Comparison of ENCODE assay signal across 8 cellular contexts in genomic region chr7:29091121-29091601, GRCh38. TPM values are rescaled to one million over a fixed set of nuclear protein-coding genes. Genes with fewer than 3 reads are reported as not detected.
A peak's percentile ranks its signal among the peaks of the same experiment; 100 is the strongest.
DNase-seq lines count a peak whose midpoint lies in the region; ATAC-seq and TF ChIP-seq lines count a peak whose summit lies in the region.

No MANE protein-coding gene starts in this region.

- no peaks in the 10 kb centered on the region for H3K36me3 ChIP-seq in body of pancreas (replicated peaks in 1 of 2; ENCODE audit: insufficient read depth in 1 of 2, low read depth in 2 of 2)
- no peaks in the 10 kb centered on the region for H3K36me3 ChIP-seq in naive thymus-derived CD4-positive, alpha-beta T cell (ENCODE audit: control insufficient read depth in 2 of 3, insufficient read depth in 3 of 3, low read length in 3 of 3)

- no peak overlapping the region for H3K4me3 ChIP-seq in body of pancreas
- H3K4me3 ChIP-seq in naive thymus-derived CD4-positive, alpha-beta T cell (ENCODE audit: low read length) = peak overlapping the region; percentile 30

- ATAC-seq in HG02623 (IDR thresholded peaks at IDR 0.05; ENCODE audit: unreplicated experiment) (peak; percentile 10), body of pancreas (peak; percentile 38), HG03439 (IDR thresholded peaks at IDR 0.05; ENCODE audit: unreplicated experiment) (no peak)
- no peak for ATAC-seq in naive thymus-derived CD4-positive, alpha-beta T cell

- peak overlapping the region in 5 of 9 donors; percentile 25 to 92 (median 75) for H3K27ac Mint-ChIP-seq in naive thymus-derived CD4-positive, alpha-beta T cell

- no peaks in the 10 kb centered on the region for H3K27me3 ChIP-seq in body of pancreas
- no peaks in the 10 kb centered on the region for H3K27me3 ChIP-seq in naive thymus-derived CD4-positive, alpha-beta T cell (ENCODE audit: control insufficient read depth in 2 of 2, insufficient read depth in 2 of 2, low read length in 2 of 2)

- POLR2A ChIA-PET in naive thymus-derived CD4-positive, alpha-beta T cell (lab: Charles Lee) = no interaction called here

- peaks cover 8 to 27% (median 17%) of the 10 kb centered on the region in 5 donors for H3K27me3 Mint-ChIP-seq in naive thymus-derived CD4-positive, alpha-beta T cell

- 49 to 66% methylated on average over 8 of the region's 8 CpGs for WGBS in body of pancreas, 2 donors

- intact Hi-C loops in body of pancreas (cut with DNase I) = no loop called here
- intact Hi-C loops in naive thymus-derived CD4-positive, alpha-beta T cell (cut with micrococcal nuclease) = no loop called here

- H3K9me3 Mint-ChIP-seq in naive thymus-derived CD4-positive, alpha-beta T cell = no peaks in the 10 kb centered on the region

- DNase-seq in ELF-1 (ENCODE audit: low read depth, low spot score) = peak; percentile 86
- no peak for DNase-seq in body of pancreas
- no peak for DNase-seq in naive thymus-derived CD4-positive, alpha-beta T cell
- DNase-seq in NCI-H510A treated with DMSO at 0.1 percent for 48 hours (lab: John Stamatoyannopoulos, UW) = no peak
- no peak for DNase-seq in DMS53 (lab: John Stamatoyannopoulos, UW)
- DNase-seq in inferior parietal cortex (ENCODE audit: extremely low spot score) = no peak

- no peaks in the 10 kb centered on the region for H3K36me3 Mint-ChIP-seq in naive thymus-derived CD4-positive, alpha-beta T cell

- no peaks in the 10 kb centered on the region for H3K9me3 ChIP-seq in body of pancreas
- H3K9me3 ChIP-seq in naive thymus-derived CD4-positive, alpha-beta T cell (ENCODE audit: control insufficient read depth in 2 of 3, low read length in 3 of 3) = no peaks in the 10 kb centered on the region

- no peak for TF ChIP-seq POLR2A in body of pancreas (IDR thresholded peaks at IDR 0.05)

- peak overlapping the region in 8 of 10 donors; percentile 15 to 91 (median 64) for H3K4me3 Mint-ChIP-seq in naive thymus-derived CD4-positive, alpha-beta T cell

- CTCF ChIA-PET in naive thymus-derived CD4-positive, alpha-beta T cell (lab: Charles Lee) = interaction anchor here (0.8 to 1.8 kb wide), 3 partner anchors 10 to 164 kb away, joined by 3 to 8 read pairs (median 7); no protein-coding TSS in a partner anchor

- peaks cover 0 to 17% (median 12%) of the 10 kb centered on the region in 7 donors for H3K4me1 Mint-ChIP-seq in naive thymus-derived CD4-positive, alpha-beta T cell

- H3K27ac ChIP-seq in body of pancreas = peak overlapping the region in 2 of 4 donors; percentile 26 to 29
- H3K27ac ChIP-seq in naive thymus-derived CD4-positive, alpha-beta T cell (ENCODE audit: low read depth, low read length) = peak overlapping the region; percentile 46

- no peak for TF ChIP-seq CTCF in body of pancreas (IDR thresholded peaks at IDR 0.05)

- peaks cover 12% of the 10 kb centered on the region for H3K4me1 ChIP-seq in body of pancreas
- H3K4me1 ChIP-seq in naive thymus-derived CD4-positive, alpha-beta T cell (ENCODE audit: control insufficient read depth in 2 of 2, insufficient read depth in 2 of 2, low read length in 2 of 2) = no peaks in the 10 kb centered on the region

RNA-seq across cellular contexts. Expression of gene CPVL, which starts 55.2 kb away (rescaled TPM):
- 10 to 100 TPM in 1 of 2 donors, 1 to 10 TPM in 1; 4.0 to 17.9 TPM for total RNA-seq in body of pancreas
- 10 to 100 TPM in 2 of 5 experiments, 1 to 10 TPM in 2, under 1 TPM in 1; 0.48 to 88.3 (median 3.2) TPM for total RNA-seq in naive thymus-derived CD4-positive, alpha-beta T cell
- polyA plus RNA-seq in naive thymus-derived CD4-positive, alpha-beta T cell = under 1 TPM; 0.32 to 0.78 TPM

Comparison
In these comparisons a context has a peak if more than half of its experiments do, and no peak if none do; other contexts are left out.
1. ATAC-seq: peak in HG02623 (single experiment) and body of pancreas (single experiment); none in naive thymus-derived CD4-positive, alpha-beta T cell (single experiment) and HG03439 (single experiment).